Comparison of ENCODE assay signal across 1 cellular context in genomic region chr11:119723243-119723951, GRCh38.
TF ChIP-seq lines count a peak whose summit lies in the region.

No MANE protein-coding gene starts in this region.

TF ChIP-seq in GM12878, 131 proteins besides CTCF, POLR2A, EP300 and RAD21:
- TF ChIP-seq RFX5 (IDR thresholded peaks at IDR 0.05; ENCODE audit: low read depth, low read length) (no peak), USF2 (IDR thresholded peaks at IDR 0.05; ENCODE audit: borderline replicate concordance, low read depth, low read length) (no peak), SPI1 (IDR thresholded peaks at IDR 0.05; ENCODE audit: borderline replicate concordance, insufficient read depth, low read depth, low read length) (peak; percentile 33; the same call in 1 of the 2 replicates), RCOR1 (conservative IDR thresholded peaks at IDR 0.05; ENCODE audit: low read depth, low read length) (no peak), CREB1 (IDR thresholded peaks at IDR 0.05; ENCODE audit: low read depth) (no peak), EED (IDR thresholded peaks at IDR 0.05; ENCODE audit: low read depth) (no peak)
